ENCODE assay signal across 8 cellular contexts in genomic region chr3:9362731-9363530, GRCh38. TPM values are rescaled to one million over a fixed set of nuclear protein-coding genes. Genes with fewer than 3 reads are reported as not detected.
DNase-seq lines count a peak whose midpoint lies in the region; ATAC-seq and TF ChIP-seq lines count a peak whose summit lies in the region.

A gene with protein sequence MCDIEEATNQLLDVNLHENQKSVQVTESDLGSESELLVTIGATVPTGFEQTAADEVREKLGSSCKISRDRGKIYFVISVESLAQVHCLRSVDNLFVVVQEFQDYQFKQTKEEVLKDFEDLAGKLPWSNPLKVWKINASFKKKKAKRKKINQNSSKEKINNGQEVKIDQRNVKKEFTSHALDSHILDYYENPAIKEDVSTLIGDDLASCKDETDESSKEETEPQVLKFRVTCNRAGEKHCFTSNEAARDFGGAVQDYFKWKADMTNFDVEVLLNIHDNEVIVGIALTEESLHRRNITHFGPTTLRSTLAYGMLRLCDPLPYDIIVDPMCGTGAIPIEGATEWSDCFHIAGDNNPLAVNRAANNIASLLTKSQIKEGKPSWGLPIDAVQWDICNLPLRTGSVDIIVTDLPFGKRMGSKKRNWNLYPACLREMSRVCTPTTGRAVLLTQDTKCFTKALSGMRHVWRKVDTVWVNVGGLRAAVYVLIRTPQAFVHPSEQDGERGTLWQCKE (plus strand): TSS chr3:9363054. CDS start chr3:9365069, 2,015 bp downstream.

- H3K27ac ChIP-seq in PC-9 (peak within 1 kb of the TSS; percentile 78), esophagus (ENCODE audit: low read depth in 2 of 2, low read length in 1 of 2) (peak within 1 kb of the TSS; percentile 85 to 91)

- peak within 1 kb of the TSS; percentile 96 for H2AFZ ChIP-seq in PC-9

- no TSS peak for BruUV-seq in PC-9 (replicated peaks; lab: Mats Ljungman, UMichigan)

- 1% methylated on average over 46 of the region's 46 CpGs for WGBS in esophagus, 2 donors

- H3K36me3 ChIP-seq in PC-9 (ENCODE audit: low read depth) = peaks cover 29% of the 10 kb centered on the region
- peaks cover 0 to 2% of the 10 kb centered on the region in 2 donors for H3K36me3 ChIP-seq in esophagus (ENCODE audit: control insufficient read depth in 2 of 2, insufficient read depth in 2 of 2, low read length in 1 of 2)
- no peaks in the 10 kb centered on the region for H3K36me3 ChIP-seq in mucosa of stomach (ENCODE audit: control insufficient read depth, insufficient read depth, low read length)

- H3K4me2 ChIP-seq in PC-9 = peak within 1 kb of the TSS; percentile 78

- H3K9me2 ChIP-seq in PC-9 (ENCODE audit: insufficient read depth) = no peaks in the 10 kb centered on the region

- peaks cover 6% of the 10 kb centered on the region; the same call in 1 of the 2 replicates for H3F3A ChIP-seq in PC-9 (ENCODE audit: insufficient read depth, low read depth)

- H3K9me3 ChIP-seq in PC-9 (ENCODE audit: insufficient read depth, low read depth) (0 out of 2 replicates have a peak, but pooled peaks cover 4% of the 10 kb centered on the region), esophagus (ENCODE audit: control insufficient read depth in 2 of 2, insufficient read depth in 1 of 2, low read depth in 1 of 2, low read length in 1 of 2) (no peaks in the 10 kb centered on the region), mucosa of stomach (ENCODE audit: control insufficient read depth, low read length) (no peaks in the 10 kb centered on the region)

- H3K27me3 ChIP-seq in PC-9 (ENCODE audit: insufficient read depth, low read depth) = no peaks in the 10 kb centered on the region
- no peaks in the 10 kb centered on the region for H3K27me3 ChIP-seq in esophagus (ENCODE audit: control insufficient read depth in 1 of 2, insufficient read depth in 2 of 2, low read length in 2 of 2)
- H3K27me3 ChIP-seq in mucosa of stomach (ENCODE audit: control insufficient read depth, insufficient read depth, low read length) = no peaks in the 10 kb centered on the region

- DNase-seq in DMS 273 treated with DMSO at 0.1 percent for 48 hours (lab: John Stamatoyannopoulos, UW) (peak; percentile 68), HuH-7.5 (ENCODE audit: low spot score) (peak; percentile 73), PC-9 (peak; percentile 78 to 83)
- peak; percentile 87 for DNase-seq in activated T-cell treated with anti-CD3 and anti-CD28 coated beads, Interleukin-2, amount 50 U/mL, for 1 hour
- peak; percentile 93 for DNase-seq in stimulated activated CD8-positive, alpha-beta memory T cell treated with anti-CD3 and anti-CD28 coated beads, Interleukin-7, amount 100 ng/mL, for 24 hours (ENCODE audit: low read depth)

- no peaks in the 10 kb centered on the region for H4K20me1 ChIP-seq in PC-9 (ENCODE audit: insufficient read depth)

- peak within 1 kb of the TSS; percentile 86 for H3K9ac ChIP-seq in mucosa of stomach (ENCODE audit: low read length)

- CTCF ChIA-PET in PC-9 (lab: Charles Lee) = interaction anchor here (0.6 to 2.1 kb wide), 3 partner anchors 10 to 892 kb away, joined by 3 to 16 read pairs (median 9); no protein-coding TSS in a partner anchor

- H3K4me3 ChIP-seq in PC-9 (peak within 1 kb of the TSS; percentile 81), esophagus (ENCODE audit: low read depth in 1 of 2, low read length in 2 of 2) (peak within 1 kb of the TSS; percentile 75 to 83), mucosa of stomach (ENCODE audit: low read length) (peak within 1 kb of the TSS; percentile 86)

- H3K4me1 ChIP-seq in PC-9 (replicated peaks; ENCODE audit: insufficient read depth) = peaks cover 22% of the 10 kb centered on the region; the same call in 1 of the 2 replicates
- no peaks in the 10 kb centered on the region for H3K4me1 ChIP-seq in esophagus (ENCODE audit: control insufficient read depth in 2 of 2, insufficient read depth in 2 of 2, low read length in 1 of 2)
- no peaks in the 10 kb centered on the region for H3K4me1 ChIP-seq in mucosa of stomach (ENCODE audit: control insufficient read depth, insufficient read depth, low read length)

- POLR2A ChIA-PET in PC-9 (lab: Charles Lee; ENCODE audit: unreplicated experiment) = interaction anchor here (0.5 to 1.1 kb wide), 12 partner anchors 8 to 524 kb away, joined by 3 to 27 read pairs (median 4); no protein-coding TSS in a partner anchor

- 0 out of 2 replicates have a peak, but pooled peaks have one; percentile 8 for TF ChIP-seq CTCF in PC-9 (conservative IDR thresholded peaks at IDR 0.05)

- peak; percentile 95 for ATAC-seq in GM21526 (IDR thresholded peaks at IDR 0.05; ENCODE audit: low FRiP score, unreplicated experiment)

- intact Hi-C loops in PC-9 (cut with micrococcal nuclease; ENCODE audit: unreplicated experiment) = no loop called here

- H3K79me2 ChIP-seq in PC-9 (ENCODE audit: low read depth) = peaks cover 40% of the 10 kb centered on the region

RNA-seq across cellular contexts. Expression of the gene that starts here (rescaled TPM):
- 48.8 and 49.9 TPM in 2 replicates for total RNA-seq in PC-9 (2021)
- polyA plus RNA-seq in esophagus = 10 to 100 TPM; 21.2 to 24.7 TPM

Comparison
In these comparisons a context has a peak if more than half of its experiments do, and no peak if none do; other contexts are left out.
1. Peak in every context shown above with its lines: DNase-seq, ATAC-seq, H3K4me3 ChIP-seq and H3K27ac ChIP-seq.